15 cellular contexts compared by ENCODE assay signal in genomic region chr11:6736495-6737121, GRCh38. TPM values are rescaled to one million over a fixed set of nuclear protein-coding genes. Genes with fewer than 3 reads are reported as not detected.
DNase-seq lines count a peak whose midpoint lies in the region; ATAC-seq and TF ChIP-seq lines count a peak whose summit lies in the region.
"Had no signal": no experiment of that assay in that cellular context is flagged by ENCODE, and none has a peak within 500 bp of the region (broad histone marks: within the 10 kb centered on the region; RNA-seq: fewer than 3 reads in every experiment).

No MANE protein-coding gene starts in this region.

- peak overlapping the region in 3 of 4 donors; percentile 35 to 82 (median 36) for H3K4me3 Mint-ChIP-seq in CD4-positive, CD25-positive, alpha-beta regulatory T cell
- H3K4me3 Mint-ChIP-seq in T-helper 17 cell = peak overlapping the region; percentile 33
- H3K4me3 Mint-ChIP-seq: CD14-positive monocyte had no signal

- H3K27me3 Mint-ChIP-seq in CD4-positive, CD25-positive, alpha-beta regulatory T cell = no peaks in the 10 kb centered on the region
- no peaks in the 10 kb centered on the region for H3K27me3 Mint-ChIP-seq in T-helper 17 cell

- H3K27ac ChIP-seq in CD4-positive, CD25-positive, alpha-beta regulatory T cell (ENCODE audit: insufficient read depth, low read length, poor library complexity, severe bottlenecking) = peak overlapping the region; percentile 70
- H3K27ac ChIP-seq: right lobe of liver had no signal

- H3K27me3 ChIP-seq in CD4-positive, CD25-positive, alpha-beta regulatory T cell (ENCODE audit: control insufficient read depth, insufficient read depth, low read length) = no peaks in the 10 kb centered on the region
- H3K27me3 ChIP-seq: left lung, right lobe of liver had no signal

- no peak for ATAC-seq in CD4-positive, CD25-positive, alpha-beta regulatory T cell (ENCODE audit: low read depth in 2 of 2)
- ATAC-seq in T-helper 17 cell (no peak), HG02970 (IDR thresholded peaks at IDR 0.05; ENCODE audit: low FRiP score, unreplicated experiment) (no peak), GM21786 (IDR thresholded peaks at IDR 0.05; ENCODE audit: unreplicated experiment) (no peak)
- ATAC-seq: left lung, Panc1, right lobe of liver had no signal

- TF ChIP-seq CTCF in GM12865 (IDR thresholded peaks at IDR 0.05; ENCODE audit: insufficient read depth, low read depth, low read length, missing control alignments) (no peak), fibroblast of the aortic adventitia (IDR thresholded peaks at IDR 0.05; ENCODE audit: insufficient read depth, low read length) (no peak)

- H3K9me3 Mint-ChIP-seq in CD4-positive, CD25-positive, alpha-beta regulatory T cell = peaks cover 0 to 2% (median 0%) of the 10 kb centered on the region in 7 donors

- H3K4me1 ChIP-seq in CD4-positive, CD25-positive, alpha-beta regulatory T cell (ENCODE audit: control insufficient read depth, insufficient read depth, low read length, poor library complexity, severe bottlenecking) = peaks cover 78% of the 10 kb centered on the region
- H3K4me1 ChIP-seq: right lobe of liver had no signal

- no peak for DNase-seq in CD4-positive, CD25-positive, alpha-beta regulatory T cell
- DNase-seq in GM12865 (ENCODE audit: low read depth) (peak; percentile 28), T-helper 17 cell (no peak), fibroblast of the aortic adventitia (ENCODE audit: low read depth) (peak; percentile 13), NCI-H1417 treated with DMSO at 0.1 percent for 48 hours (lab: John Stamatoyannopoulos, UW) (no peak), NCI-H2196 (lab: John Stamatoyannopoulos, UW; ENCODE audit: unreplicated experiment) (no peak)
- DNase-seq: left lung, NCI-H226, right lobe of liver had no signal

- H3K36me3 Mint-ChIP-seq in CD4-positive, CD25-positive, alpha-beta regulatory T cell = peaks cover 21% of the 10 kb centered on the region
- peaks cover 9% of the 10 kb centered on the region for H3K36me3 Mint-ChIP-seq in T-helper 17 cell (ENCODE audit: low read depth)

- peak overlapping the region; percentile 70 for H3K4me3 ChIP-seq in CD4-positive, CD25-positive, alpha-beta regulatory T cell (ENCODE audit: low read depth, low read length)
- H3K4me3 ChIP-seq in GM12865 (ENCODE audit: low read depth, low read length) = no peak overlapping the region
- no peak overlapping the region for H3K4me3 ChIP-seq in fibroblast of the aortic adventitia (ENCODE audit: low read depth, low read length)
- H3K4me3 ChIP-seq: left lung, right lobe of liver had no signal

- H3K9me3 ChIP-seq in CD4-positive, CD25-positive, alpha-beta regulatory T cell (ENCODE audit: control insufficient read depth in 2 of 2, low read length in 2 of 2) = no peaks in the 10 kb centered on the region
- no peaks in the 10 kb centered on the region for H3K9me3 ChIP-seq in T-helper 17 cell (ENCODE audit: control insufficient read depth, low read length, poor library complexity, severe bottlenecking)
- H3K9me3 ChIP-seq: left lung, right lobe of liver had no signal

- peaks cover 35% of the 10 kb centered on the region for H3K36me3 ChIP-seq in CD4-positive, CD25-positive, alpha-beta regulatory T cell (ENCODE audit: control insufficient read depth, insufficient read depth, low read length)
- H3K36me3 ChIP-seq: right lobe of liver had no signal

- H3K27ac Mint-ChIP-seq in CD4-positive, CD25-positive, alpha-beta regulatory T cell = peak overlapping the region; percentile 71 to 99 (median 89)
- peak overlapping the region; percentile 95 for H3K27ac Mint-ChIP-seq in T-helper 17 cell

- peaks cover 45 to 91% (median 76%) of the 10 kb centered on the region in 4 donors for H3K4me1 Mint-ChIP-seq in CD4-positive, CD25-positive, alpha-beta regulatory T cell
- peaks cover 65% of the 10 kb centered on the region for H3K4me1 Mint-ChIP-seq in T-helper 17 cell

RNA-seq across cellular contexts. Expression of gene OR2AG2, which starts 35.2 kb away (rescaled TPM):
- not detected for total RNA-seq in CD4-positive, CD25-positive, alpha-beta regulatory T cell
- not detected for polyA plus RNA-seq in CD4-positive, CD25-positive, alpha-beta regulatory T cell
- total RNA-seq in T-helper 17 cell = not detected
- 0.09 and 0.33 TPM in 2 replicates for total RNA-seq in fibroblast of the aortic adventitia (ENCODE audit: low replicate concordance)
- polyA plus RNA-seq: CD14-positive monocyte, neural cell had no signal

RNA-seq across cellular contexts. Expression of gene OR2AG1, which starts 46.2 kb away (rescaled TPM):
- total RNA-seq in CD4-positive, CD25-positive, alpha-beta regulatory T cell = not detected
- not detected for polyA plus RNA-seq in CD4-positive, CD25-positive, alpha-beta regulatory T cell
- total RNA-seq in T-helper 17 cell (not detected), fibroblast of the aortic adventitia (ENCODE audit: low replicate concordance) (not detected in 2 replicates)
- total RNA-seq: bronchial epithelial cell, left lung, right lobe of liver had no signal
- polyA plus RNA-seq: CD14-positive monocyte, neural cell had no signal

RNA-seq across cellular contexts. Expression of gene MRPL17, which starts 53.5 kb away (rescaled TPM):
- 10.0 TPM for total RNA-seq in CD4-positive, CD25-positive, alpha-beta regulatory T cell
- 10 to 100 TPM; 18.5 to 35.5 (median 25.1) TPM for polyA plus RNA-seq in CD4-positive, CD25-positive, alpha-beta regulatory T cell
- total RNA-seq in T-helper 17 cell = 10 to 100 TPM; 10.9 TPM
- 26.6 and 49.1 TPM in 2 replicates for total RNA-seq in fibroblast of the aortic adventitia (ENCODE audit: low replicate concordance)

Comparison
In these comparisons a context has a peak if more than half of its experiments do, and no peak if none do; other contexts are left out.
1. DNase-seq: peak in GM12865 (single experiment) and fibroblast of the aortic adventitia (single experiment); none in CD4-positive, CD25-positive, alpha-beta regulatory T cell (0 of 3), T-helper 17 cell (0 of 3), NCI-H1417 treated with DMSO at 0.1 percent for 48 hours (single experiment) and NCI-H2196 (single experiment).